1 cellular context compared by ENCODE assay signal in genomic region chr4:34181891-34182290, GRCh38.
TF ChIP-seq lines count a peak whose summit lies in the region.

No MANE protein-coding gene starts in this region.

TF ChIP-seq in SK-N-SH, 30 proteins besides CTCF, POLR2A, EP300 and RAD21 (continued from another document):
- TF ChIP-seq RCOR1 (IDR thresholded peaks at IDR 0.05; ENCODE audit: low read length) = no peak
